ENCODE assay signal across 1 cellular context in genomic region chr3:138125548-138126221, GRCh38.
TF ChIP-seq lines count a peak whose summit lies in the region.

No MANE protein-coding gene starts in this region.

TF ChIP-seq in HEK293, 187 proteins besides CTCF, POLR2A, EP300 and RAD21 (continued from another document):
- no peak for TF ChIP-seq PRDM6 (tag by site-specific recombination; IDR thresholded peaks at IDR 0.05)
- no peak for TF ChIP-seq ZBTB7A (tag by site-specific recombination; IDR thresholded peaks at IDR 0.05; ENCODE audit: low read depth)
- TF ChIP-seq ZNF398 (tag by site-specific recombination; IDR thresholded peaks at IDR 0.05), result peak; percentile 60
- no peak for TF ChIP-seq ZNF785 (tag by site-specific recombination; IDR thresholded peaks at IDR 0.05)
- 0 out of 2 replicates have a peak, but pooled peaks have one; percentile 7 for TF ChIP-seq ZNF140 (tag by site-specific recombination; IDR thresholded peaks at IDR 0.05)
